Comparison of ENCODE assay signal across 9 cellular contexts in genomic region chr6:684831-685636, GRCh38.
DNase-seq lines count a peak whose midpoint lies in the region; ATAC-seq and TF ChIP-seq lines count a peak whose summit lies in the region.
"Had no signal": no experiment of that assay in that cellular context is flagged by ENCODE, and none has a peak within 500 bp of the region (broad histone marks: within the 10 kb centered on the region; RNA-seq: fewer than 3 reads in every experiment).

No MANE protein-coding gene starts in this region.

- POLR2A ChIA-PET in HEK293T (lab: Yijun Ruan, JAX): no interaction called here

- ATAC-seq in GM18870 (IDR thresholded peaks at IDR 0.05; ENCODE audit: unreplicated experiment) (peak; percentile 85), HG02610 (IDR thresholded peaks at IDR 0.05; ENCODE audit: unreplicated experiment) (peak; percentile 90), RWPE2 (ENCODE audit: low read depth) (peak; percentile 67; the same call in 2 of the 3 replicates)

- peaks cover 14% of the 10 kb centered on the region; the same call in 1 of the 2 replicates for H3K36me3 ChIP-seq in RWPE2 (ENCODE audit: low read depth)

- H3K27ac ChIP-seq in RWPE2 (ENCODE audit: poor library complexity, severe bottlenecking): no peak overlapping the region
- H3K27ac ChIP-seq: parathyroid adenoma had no signal

- no peaks in the 10 kb centered on the region for H3K9me3 ChIP-seq in RWPE2 (ENCODE audit: severe bottlenecking)

- no peak for TF ChIP-seq CTCF in RWPE2 (IDR thresholded peaks at IDR 0.05; ENCODE audit: poor library complexity, severe bottlenecking)

- CTCF ChIA-PET in HEK293T (lab: Yijun Ruan, JAX): no interaction called here

- peaks cover 30% of the 10 kb centered on the region for H3K4me1 ChIP-seq in RWPE2 (ENCODE audit: insufficient read depth, poor library complexity, severe bottlenecking)

- H3K27me3 ChIP-seq in RWPE2 (ENCODE audit: insufficient read depth, poor library complexity, severe bottlenecking): no peaks in the 10 kb centered on the region

- DNase-seq in RWPE2 (ENCODE audit: low spot score) (no peak), iris pigment epithelial cell (ENCODE audit: low read depth) (peak; percentile 82), HEK293T (ENCODE audit: extremely low spot score) (no peak), NCI-H1930 (lab: John Stamatoyannopoulos, UW) (no peak), hippocampal formation (lab: John Stamatoyannopoulos, UW) (no peak)
- DNase-seq in central memory CD4-positive, alpha-beta T cell: no peak

- H3K4me3 ChIP-seq in RWPE2 (ENCODE audit: severe bottlenecking): no peak overlapping the region

TF ChIP-seq in HEK293T, 16 proteins besides CTCF, POLR2A, EP300 and RAD21:
- TF ChIP-seq ARNT (IDR thresholded peaks at IDR 0.05): no peak
- TF ChIP-seq ZNF384 (IDR thresholded peaks at IDR 0.05): no peak
- no peak for TF ChIP-seq LEF1 (IDR thresholded peaks at IDR 0.05; ENCODE audit: borderline replicate concordance)
- no peak for TF ChIP-seq SP1 (IDR thresholded peaks at IDR 0.05)
- TF ChIP-seq TARDBP (IDR thresholded peaks at IDR 0.05): no peak
- no peak for TF ChIP-seq BHLHE40 (IDR thresholded peaks at IDR 0.05; ENCODE audit: borderline replicate concordance)
- TF ChIP-seq CTBP1 (IDR thresholded peaks at IDR 0.05; ENCODE audit: borderline replicate concordance): no peak
- no peak for TF ChIP-seq ELF4 (IDR thresholded peaks at IDR 0.05)
- no peak for TF ChIP-seq FOXA1 (IDR thresholded peaks at IDR 0.05)
- no peak for TF ChIP-seq FOXK2 (IDR thresholded peaks at IDR 0.05)
- no peak for TF ChIP-seq FOXM1 (IDR thresholded peaks at IDR 0.05; ENCODE audit: borderline replicate concordance)
- no peak for TF ChIP-seq PKNOX1 (IDR thresholded peaks at IDR 0.05)
- TF ChIP-seq L3MBTL2 (conservative IDR thresholded peaks at IDR 0.05): no peak
- no peak for TF ChIP-seq NFRKB (IDR thresholded peaks at IDR 0.05)
- no peak for TF ChIP-seq SUZ12 (IDR thresholded peaks at IDR 0.05)
- TF ChIP-seq HDGF (IDR thresholded peaks at IDR 0.05; ENCODE audit: borderline replicate concordance): no peak
